In genomic region chr14:50920482-50921225, GRCh38 we compare ENCODE assay signal across 10 cellular contexts. TPM values are rescaled to one million over a fixed set of nuclear protein-coding genes. Genes with fewer than 3 reads are reported as not detected.
DNase-seq lines count a peak whose midpoint lies in the region; TF ChIP-seq lines count a peak whose summit lies in the region.
"Had no signal": no experiment of that assay in that cellular context is flagged by ENCODE, and none has a peak within 500 bp of the region (broad histone marks: within the 10 kb centered on the region; RNA-seq: fewer than 3 reads in every experiment).

No MANE protein-coding gene starts in this region.

- intact Hi-C loops in Caco-2 (cut with micrococcal nuclease; ENCODE audit: unreplicated experiment), result no loop called here
- intact Hi-C loops in colonic mucosa (cut with DNase I), result no loop called here

- peaks cover 27% of the 10 kb centered on the region for H3K36me3 Mint-ChIP-seq in Caco-2 (ENCODE audit: insufficient read depth, unreplicated experiment)
- peaks cover 39% of the 10 kb centered on the region for H3K36me3 Mint-ChIP-seq in nephron progenitor cell (ENCODE audit: low read depth)
- no peaks in the 10 kb centered on the region for H3K36me3 Mint-ChIP-seq in immature natural killer cell

- H3K4me3 ChIP-seq in Caco-2 (ENCODE audit: low read depth, low read length), result no peak overlapping the region
- no peak overlapping the region for H3K4me3 ChIP-seq in colonic mucosa

- H3K9me3 ChIP-seq in Caco-2 (no peaks in the 10 kb centered on the region), colonic mucosa (no peaks in the 10 kb centered on the region)

- BruUV-seq in Caco-2 (replicated peaks; lab: Mats Ljungman, UMichigan), result no TSS peak

- H3K27me3 Mint-ChIP-seq in Caco-2 (ENCODE audit: insufficient read depth, unreplicated experiment), result no peaks in the 10 kb centered on the region
- no peaks in the 10 kb centered on the region for H3K27me3 Mint-ChIP-seq in nephron progenitor cell (ENCODE audit: low read depth, poor library complexity)
- peaks cover 0 to 13% (median 0%) of the 10 kb centered on the region in 3 donors for H3K27me3 Mint-ChIP-seq in immature natural killer cell (ENCODE audit: low read depth in 3 of 3)

- no peak overlapping the region for H3K4me3 Mint-ChIP-seq in Caco-2 (ENCODE audit: unreplicated experiment)
- no peak overlapping the region for H3K4me3 Mint-ChIP-seq in nephron progenitor cell
- H3K4me3 Mint-ChIP-seq in immature natural killer cell, result no peak overlapping the region

- H3K9ac ChIP-seq in colonic mucosa (ENCODE audit: low read depth in 2 of 2, low read length in 2 of 2), result no peak overlapping the region

- TF ChIP-seq CTCF in Caco-2 (IDR thresholded peaks at IDR 0.05; ENCODE audit: insufficient read depth in 1 of 2, low read depth in 1 of 2, low read length in 1 of 2, severe bottlenecking in 1 of 2, unreplicated experiment in 1 of 2) (no peak), nephron progenitor cell (IDR thresholded peaks at IDR 0.05) (no peak), colonic mucosa (IDR thresholded peaks at IDR 0.05) (no peak)

- peaks cover 5% of the 10 kb centered on the region for H3K36me3 ChIP-seq in Caco-2 (ENCODE audit: control insufficient read depth, insufficient read depth, low read length)
- peaks cover 2% of the 10 kb centered on the region for H3K36me3 ChIP-seq in colonic mucosa

- DNase-seq in Caco-2 (peak in 1 of 2 experiments; percentile 31), NCI-H2171 (lab: John Stamatoyannopoulos, UW) (peak; percentile 64), dermis microvascular lymphatic vessel endothelial cell (ENCODE audit: low read depth in 2 of 2) (peak; percentile 52 to 69), nephron progenitor cell (peak; percentile 16), DMS153 (lab: John Stamatoyannopoulos, UW) (no peak), immature natural killer cell (no peak), colonic mucosa (no peak), inferior parietal cortex (ENCODE audit: extremely low spot score) (no peak)

- peaks cover 22% of the 10 kb centered on the region for H3K4me1 ChIP-seq in Caco-2
- no peaks in the 10 kb centered on the region for H3K4me1 ChIP-seq in colonic mucosa

- POLR2A ChIA-PET in Caco-2 (lab: Charles Lee), result interaction anchor here (1.0 kb wide), 1 partner anchor 23 kb away, joined by 3 read pairs; no protein-coding TSS in a partner anchor

- H3K27ac Mint-ChIP-seq in Caco-2 (ENCODE audit: unreplicated experiment) (peak overlapping the region; percentile 79), nephron progenitor cell (peak overlapping the region; percentile 60), immature natural killer cell (no peak overlapping the region)

- CTCF ChIA-PET in Caco-2 (lab: Charles Lee), result interaction anchor here (1.5 kb wide), 1 partner anchor 23 kb away, joined by 4 read pairs; no protein-coding TSS in a partner anchor

- H3K27ac ChIP-seq in colonic mucosa, result no peak overlapping the region

- H3K27me3 ChIP-seq in Caco-2 (replicated peaks; ENCODE audit: control insufficient read depth, insufficient read depth, low read length), result no peaks in the 10 kb centered on the region
- H3K27me3 ChIP-seq in colonic mucosa, result no peaks in the 10 kb centered on the region

- no peaks in the 10 kb centered on the region for H3K9me3 Mint-ChIP-seq in Caco-2 (ENCODE audit: unreplicated experiment)
- no peaks in the 10 kb centered on the region for H3K9me3 Mint-ChIP-seq in nephron progenitor cell
- H3K9me3 Mint-ChIP-seq in immature natural killer cell, result no peaks in the 10 kb centered on the region

- H3K4me1 Mint-ChIP-seq in Caco-2 (ENCODE audit: low read depth, unreplicated experiment) (peaks cover 9% of the 10 kb centered on the region), nephron progenitor cell (peaks cover 26% of the 10 kb centered on the region), immature natural killer cell (no peaks in the 10 kb centered on the region)

RNA-seq across cellular contexts. Expression of gene PYGL, which starts 23.6 kb away (rescaled TPM):
- total RNA-seq in Caco-2 (2022), result 80.8 and 98.1 TPM in 2 replicates
- total RNA-seq in dermis microvascular lymphatic vessel endothelial cell, result 73.3 and 82.7 TPM in 2 replicates
- 1 to 10 TPM in 1 of 3 donors, under 1 TPM in 1, not detected in 1; 0.50 to 2.1 TPM for polyA plus RNA-seq in immature natural killer cell
- 10 to 100 TPM; 33.0 to 54.2 TPM for total RNA-seq in colonic mucosa
- total RNA-seq: T-helper 1 cell treated with Interleukin-12 subunit alpha and Interleukin-12 subunit beta and Interleukin-4 antibody, amounts not matched to agents 30 ng/mL and 1 ng/mL, for 36 hours had no signal

RNA-seq across cellular contexts. Expression of gene ABHD12B, which starts 48.8 kb away (rescaled TPM):
- total RNA-seq in Caco-2 (2022) (not detected in 2 replicates), dermis microvascular lymphatic vessel endothelial cell (not detected in 2 replicates), colonic mucosa (10 to 100 TPM; 11.0 to 20.7 TPM)
- not detected for polyA plus RNA-seq in immature natural killer cell
- total RNA-seq: endothelial cell of umbilical vein; T-helper 1 cell treated with Interleukin-12 subunit alpha and Interleukin-12 subunit beta and Interleukin-4 antibody, amounts not matched to agents 30 ng/mL and 1 ng/mL, for 36 hours had no signal
- polyA plus RNA-seq: endothelial cell of umbilical vein had no signal

Comparison
In these comparisons a context has a peak if more than half of its experiments do, and no peak if none do; other contexts are left out.
1. DNase-seq: peak in NCI-H2171 (single experiment), dermis microvascular lymphatic vessel endothelial cell (2 of 2) and nephron progenitor cell (single experiment); none in DMS153 (single experiment), immature natural killer cell (0 of 3), colonic mucosa (single experiment) and inferior parietal cortex (single experiment).
2. H3K27ac Mint-ChIP-seq: peak in Caco-2 (single experiment) and nephron progenitor cell (single experiment); none in immature natural killer cell (0 of 6).
3. RNA of gene ABHD12B, which starts 48.8 kb away (total RNA-seq): 11.0 to 20.7 TPM in colonic mucosa; not detected in Caco-2 and not detected in dermis microvascular lymphatic vessel endothelial cell; every median in the first group is over 10 times any median in the second.